ENCODE assay signal across 10 cellular contexts in genomic region chr13:61685683-61686013, GRCh38.
DNase-seq lines count a peak whose midpoint lies in the region; ATAC-seq and TF ChIP-seq lines count a peak whose summit lies in the region.
"Had no signal": no experiment of that assay in that cellular context is flagged by ENCODE, and none has a peak within 500 bp of the region (broad histone marks: within the 10 kb centered on the region; RNA-seq: fewer than 3 reads in every experiment).

No MANE protein-coding gene starts in this region.

- peak overlapping the region; percentile 73 for H2AFZ ChIP-seq in SU-DHL-6 (ENCODE audit: low read depth, low read length, severe bottlenecking)
- H2AFZ ChIP-seq: GM23248 had no signal

- H3K4me2 ChIP-seq in SU-DHL-6 (ENCODE audit: low read depth, low read length, poor library complexity, severe bottlenecking), result no peak overlapping the region
- H3K4me2 ChIP-seq: BLaER1 treated with 17β-estradiol and CSF1 and Interleukin-3, amounts not matched to agents 10 nM and 100 nM had no signal

- H3K27ac ChIP-seq in SU-DHL-6 (ENCODE audit: low read depth, low read length), result no peak overlapping the region
- H3K27ac ChIP-seq: BLaER1 treated with 17β-estradiol and CSF1 and Interleukin-3, amounts not matched to agents 10 nM and 100 nM; GM23248 had no signal

- no peaks in the 10 kb centered on the region for H3K9me2 ChIP-seq in SU-DHL-6 (replicated peaks; ENCODE audit: insufficient read depth, low read length)

- no peak for ATAC-seq in GM19467 (IDR thresholded peaks at IDR 0.05; ENCODE audit: unreplicated experiment)
- no peak for ATAC-seq in GM19397 (IDR thresholded peaks at IDR 0.05; ENCODE audit: unreplicated experiment)

- TF ChIP-seq CTCF in BE2C (IDR thresholded peaks at IDR 0.05; ENCODE audit: low read depth, low read length) (peak; percentile 82), SU-DHL-6 (IDR thresholded peaks at IDR 0.05; ENCODE audit: insufficient read depth, low read length, poor library complexity, severe bottlenecking) (no peak), kidney epithelial cell (IDR thresholded peaks at IDR 0.05; ENCODE audit: insufficient read depth, low read length, poor library complexity, severe bottlenecking) (peak; percentile 50)

- CTCF ChIA-PET in activated naive CD4-positive, alpha-beta T cell treated with anti-CD3 and anti-CD28 coated beads, Interleukin-2, amount 10 ng/mL, durations not matched to agents 7 days and 5 days (lab: Charles Lee), result no interaction called here

- no peak overlapping the region for H3K27ac Mint-ChIP-seq in activated naive CD4-positive, alpha-beta T cell treated with anti-CD3 and anti-CD28 coated beads, Interleukin-2, amount 10 ng/mL, durations not matched to agents 7 days and 5 days

- no peak overlapping the region for H3K4me3 ChIP-seq in BE2C (ENCODE audit: low read depth, low read length)
- no peak overlapping the region for H3K4me3 ChIP-seq in SU-DHL-6 (ENCODE audit: insufficient read depth, low read length, poor library complexity, severe bottlenecking)
- no peak overlapping the region for H3K4me3 ChIP-seq in kidney epithelial cell (ENCODE audit: low read depth, low read length)
- H3K4me3 ChIP-seq: BLaER1 treated with 17β-estradiol and CSF1 and Interleukin-3, amounts not matched to agents 10 nM and 100 nM; GM23248 had no signal

- no peaks in the 10 kb centered on the region for H3K79me2 ChIP-seq in SU-DHL-6 (ENCODE audit: insufficient read depth, low read length)

- no peak overlapping the region for H3K9ac ChIP-seq in SU-DHL-6 (ENCODE audit: low read length)
- H3K9ac ChIP-seq: BLaER1 treated with 17β-estradiol and CSF1 and Interleukin-3, amounts not matched to agents 10 nM and 100 nM; GM23248 had no signal

- H3K27me3 ChIP-seq in BE2C (no peaks in the 10 kb centered on the region), SU-DHL-6 (ENCODE audit: low read length) (no peaks in the 10 kb centered on the region), kidney epithelial cell (ENCODE audit: control insufficient read depth, insufficient read depth, low read length) (no peaks in the 10 kb centered on the region)
- H3K27me3 ChIP-seq: BLaER1 treated with 17β-estradiol and CSF1 and Interleukin-3, amounts not matched to agents 10 nM and 100 nM had no signal

- peaks cover 16% of the 10 kb centered on the region for H3K9me3 Mint-ChIP-seq in activated naive CD4-positive, alpha-beta T cell treated with anti-CD3 and anti-CD28 coated beads, Interleukin-2, amount 10 ng/mL, durations not matched to agents 7 days and 5 days

- H3K36me3 Mint-ChIP-seq in activated naive CD4-positive, alpha-beta T cell treated with anti-CD3 and anti-CD28 coated beads, Interleukin-2, amount 10 ng/mL, durations not matched to agents 7 days and 5 days, result no peaks in the 10 kb centered on the region

- no peaks in the 10 kb centered on the region for H3F3A ChIP-seq in SU-DHL-6 (ENCODE audit: insufficient read depth)

- no peaks in the 10 kb centered on the region for H3K27me3 Mint-ChIP-seq in activated naive CD4-positive, alpha-beta T cell treated with anti-CD3 and anti-CD28 coated beads, Interleukin-2, amount 10 ng/mL, durations not matched to agents 7 days and 5 days

- H3K4me1 ChIP-seq in BE2C, result no peaks in the 10 kb centered on the region
- H3K4me1 ChIP-seq: BLaER1 treated with 17β-estradiol and CSF1 and Interleukin-3, amounts not matched to agents 10 nM and 100 nM had no signal

- no peaks in the 10 kb centered on the region for H3K4me1 Mint-ChIP-seq in activated naive CD4-positive, alpha-beta T cell treated with anti-CD3 and anti-CD28 coated beads, Interleukin-2, amount 10 ng/mL, durations not matched to agents 7 days and 5 days

- H3K36me3 ChIP-seq in BE2C, result no peaks in the 10 kb centered on the region
- H3K36me3 ChIP-seq in SU-DHL-6 (ENCODE audit: low read length), result no peaks in the 10 kb centered on the region
- H3K36me3 ChIP-seq in kidney epithelial cell (ENCODE audit: control insufficient read depth, insufficient read depth, low read length), result no peaks in the 10 kb centered on the region
- H3K36me3 ChIP-seq: BLaER1 treated with 17β-estradiol and CSF1 and Interleukin-3, amounts not matched to agents 10 nM and 100 nM had no signal

- no peak overlapping the region for H3K4me3 Mint-ChIP-seq in activated naive CD4-positive, alpha-beta T cell treated with anti-CD3 and anti-CD28 coated beads, Interleukin-2, amount 10 ng/mL, durations not matched to agents 7 days and 5 days

- H3K9me3 ChIP-seq in BE2C (no peaks in the 10 kb centered on the region; the same call in 1 of the 2 replicates), SU-DHL-6 (ENCODE audit: insufficient read depth, low read length) (peaks cover 4% of the 10 kb centered on the region; the same call in 1 of the 2 replicates)

- H4K20me1 ChIP-seq in SU-DHL-6 (ENCODE audit: low read depth, low read length), result no peaks in the 10 kb centered on the region
- H4K20me1 ChIP-seq: BLaER1 treated with 17β-estradiol and CSF1 and Interleukin-3, amounts not matched to agents 10 nM and 100 nM had no signal

- DNase-seq in BE2C (peak; percentile 52), HuH-7 (ENCODE audit: low spot score) (peak; percentile 20), kidney epithelial cell (ENCODE audit: low read depth) (no peak), MV-4-11 (lab: John Stamatoyannopoulos, UW) (no peak)
- DNase-seq in activated naive CD4-positive, alpha-beta T cell treated with anti-CD3 and anti-CD28 coated beads, Interleukin-2, amount 10 ng/mL, durations not matched to agents 7 days and 5 days, result no peak
- DNase-seq: GM23248 had no signal

Comparison
In these comparisons a context has a peak if more than half of its experiments do, and no peak if none do; other contexts are left out.
1. DNase-seq: peak in BE2C (single experiment) and HuH-7 (single experiment); none in kidney epithelial cell (single experiment), activated naive CD4-positive, alpha-beta T cell treated with anti-CD3 and anti-CD28 coated beads, Interleukin-2, amount 10 ng/mL, durations not matched to agents 7 days and 5 days (single experiment) and MV-4-11 (single experiment).